In genomic region chr13:29956771-29957170, GRCh38 we compare ENCODE assay signal across 21 cellular contexts.
DNase-seq lines count a peak whose midpoint lies in the region; ATAC-seq, FAIRE-seq and TF ChIP-seq lines count a peak whose summit lies in the region.
"Had no signal": no experiment of that assay in that cellular context is flagged by ENCODE, and none has a peak within 500 bp of the region (broad histone marks: within the 10 kb centered on the region; RNA-seq: fewer than 3 reads in every experiment).

No MANE protein-coding gene starts in this region.

- peaks cover 0 to 5% (median 0%) of the 10 kb centered on the region in 11 experiments; a peak in 5 of 22 replicates for H3K9me3 ChIP-seq in BLaER1 treated with 17β-estradiol and CSF1 and Interleukin-3, amounts not matched to agents 10 nM and 100 nM (replicated peaks in 1 of 11)
- no peaks in the 10 kb centered on the region for H3K9me3 ChIP-seq in CD4-positive, CD25-positive, alpha-beta regulatory T cell (ENCODE audit: control insufficient read depth in 2 of 2, low read length in 2 of 2)
- no peaks in the 10 kb centered on the region for H3K9me3 ChIP-seq in uterus
- H3K9me3 ChIP-seq: heart right ventricle, Peyer's patch, prostate gland, tibial nerve had no signal

- no peak overlapping the region for H3K4me3 ChIP-seq in BLaER1 treated with 17β-estradiol and CSF1 and Interleukin-3, amounts not matched to agents 10 nM and 100 nM
- H3K4me3 ChIP-seq in CD4-positive, CD25-positive, alpha-beta regulatory T cell (ENCODE audit: low read depth, low read length), result no peak overlapping the region
- H3K4me3 ChIP-seq in uterus, result no peak overlapping the region
- H3K4me3 ChIP-seq: heart right ventricle, Peyer's patch, prostate gland had no signal

- no peak for FAIRE-seq in RCC 7860 (lab: Jason Lieb, UNC)
- FAIRE-seq: GM18507, islet of Langerhans had no signal

- no peak for TF ChIP-seq CTCF in brain (conservative IDR thresholded peaks at IDR 0.05)
- no peak for TF ChIP-seq CTCF in uterus (IDR thresholded peaks at IDR 0.05)
- no peak for TF ChIP-seq CTCF in omental fat pad (IDR thresholded peaks at IDR 0.05)

- H3K9me3 Mint-ChIP-seq in CD4-positive, CD25-positive, alpha-beta regulatory T cell, result no peaks in the 10 kb centered on the region
- H3K9me3 Mint-ChIP-seq in brain, result peaks cover 0 to 7% (median 0%) of the 10 kb centered on the region in 5 experiments
- H3K9me3 Mint-ChIP-seq: natural killer cell treated with Interleukin-12 subunit alpha and Interleukin-12 subunit beta and Interleukin-15 and Interleukin-18, amount 100 ng/mL, for 72 hours; T-cell had no signal

- no peak for TF ChIP-seq POLR2A in uterus (IDR thresholded peaks at IDR 0.05)

- no peaks in the 10 kb centered on the region for H3K36me3 Mint-ChIP-seq in CD4-positive, CD25-positive, alpha-beta regulatory T cell
- H3K36me3 Mint-ChIP-seq in brain, result no peaks in the 10 kb centered on the region
- H3K36me3 Mint-ChIP-seq: natural killer cell treated with Interleukin-12 subunit alpha and Interleukin-12 subunit beta and Interleukin-15 and Interleukin-18, amount 100 ng/mL, for 72 hours; T-cell had no signal

- ATAC-seq in CD4-positive, CD25-positive, alpha-beta regulatory T cell (ENCODE audit: low read depth in 2 of 2), result no peak
- no peak for ATAC-seq in omental fat pad (ENCODE audit: low FRiP score)
- ATAC-seq: activated CD4-positive, CD25-positive, alpha-beta regulatory T cell treated with anti-CD3 and anti-CD28 coated beads, Interleukin-2, amount 50 U/mL, for 24 hours; heart right ventricle; natural killer cell treated with Interleukin-12 subunit alpha and Interleukin-12 subunit beta and Interleukin-15 and Interleukin-18, amount 100 ng/mL, for 72 hours; T-cell had no signal

- no peaks in the 10 kb centered on the region for H4K20me1 ChIP-seq in BLaER1 treated with 17β-estradiol and CSF1 and Interleukin-3, amounts not matched to agents 10 nM and 100 nM

- H3K36me3 ChIP-seq in BLaER1 treated with 17β-estradiol and CSF1 and Interleukin-3, amounts not matched to agents 10 nM and 100 nM, result no peaks in the 10 kb centered on the region
- no peaks in the 10 kb centered on the region for H3K36me3 ChIP-seq in CD4-positive, CD25-positive, alpha-beta regulatory T cell (ENCODE audit: control insufficient read depth, insufficient read depth, low read length)
- no peaks in the 10 kb centered on the region for H3K36me3 ChIP-seq in uterus
- H3K36me3 ChIP-seq: heart right ventricle, Peyer's patch, prostate gland, tibial nerve had no signal

- H3K27me3 ChIP-seq in BLaER1 treated with 17β-estradiol and CSF1 and Interleukin-3, amounts not matched to agents 10 nM and 100 nM, result no peaks in the 10 kb centered on the region
- H3K27me3 ChIP-seq in CD4-positive, CD25-positive, alpha-beta regulatory T cell (ENCODE audit: control insufficient read depth, insufficient read depth, low read length), result no peaks in the 10 kb centered on the region
- no peaks in the 10 kb centered on the region for H3K27me3 ChIP-seq in uterus
- H3K27me3 ChIP-seq: Peyer's patch, tibial nerve had no signal

- peak overlapping the region in 2 of 3 donors; percentile 37 to 38 for H3K27ac Mint-ChIP-seq in CD4-positive, CD25-positive, alpha-beta regulatory T cell
- H3K27ac Mint-ChIP-seq in brain, result peak overlapping the region in 3 of 5 experiments; percentile 17 to 68 (median 43)
- H3K27ac Mint-ChIP-seq: B cell; natural killer cell treated with Interleukin-12 subunit alpha and Interleukin-12 subunit beta and Interleukin-15 and Interleukin-18, amount 100 ng/mL, for 72 hours had no signal

- peak overlapping the region in 2 of 11 experiments; percentile 23 to 29; a peak in 1 of 22 replicates for H3K27ac ChIP-seq in BLaER1 treated with 17β-estradiol and CSF1 and Interleukin-3, amounts not matched to agents 10 nM and 100 nM
- no peak overlapping the region for H3K27ac ChIP-seq in CD4-positive, CD25-positive, alpha-beta regulatory T cell (ENCODE audit: insufficient read depth, low read length, poor library complexity, severe bottlenecking)
- peak overlapping the region in 1 of 2 donors; percentile 13 for H3K27ac ChIP-seq in uterus
- H3K27ac ChIP-seq: heart right ventricle, HL-60, Peyer's patch, prostate gland had no signal

- H3K4me1 ChIP-seq in BLaER1 treated with 17β-estradiol and CSF1 and Interleukin-3, amounts not matched to agents 10 nM and 100 nM, result peaks cover 27 to 61% (median 53%) of the 10 kb centered on the region in 10 experiments
- peaks cover 43% of the 10 kb centered on the region for H3K4me1 ChIP-seq in CD4-positive, CD25-positive, alpha-beta regulatory T cell (ENCODE audit: control insufficient read depth, insufficient read depth, low read length, poor library complexity, severe bottlenecking)
- H3K4me1 ChIP-seq in uterus, result no peaks in the 10 kb centered on the region
- H3K4me1 ChIP-seq: Peyer's patch, prostate gland had no signal

- intact Hi-C loops in uterus (cut with DNase I; ENCODE audit: low total_unique reads), result no loop called here

- H3K4me2 ChIP-seq in BLaER1 treated with 17β-estradiol and CSF1 and Interleukin-3, amounts not matched to agents 10 nM and 100 nM, result peak overlapping the region; percentile 6 to 68 (median 55); a peak in 21 of 22 replicates

- peaks cover 25 to 82% (median 52%) of the 10 kb centered on the region in 4 donors for H3K4me1 Mint-ChIP-seq in CD4-positive, CD25-positive, alpha-beta regulatory T cell
- H3K4me1 Mint-ChIP-seq in brain, result peaks cover 46% of the 10 kb centered on the region

- peak overlapping the region in 1 of 4 donors; percentile 42 for H3K4me3 Mint-ChIP-seq in CD4-positive, CD25-positive, alpha-beta regulatory T cell
- peak overlapping the region in 2 of 5 experiments; percentile 19 to 31 for H3K4me3 Mint-ChIP-seq in brain
- H3K4me3 Mint-ChIP-seq: B cell; natural killer cell treated with Interleukin-12 subunit alpha and Interleukin-12 subunit beta and Interleukin-15 and Interleukin-18, amount 100 ng/mL, for 72 hours; T-cell had no signal

- H3K27me3 Mint-ChIP-seq in CD4-positive, CD25-positive, alpha-beta regulatory T cell, result no peaks in the 10 kb centered on the region
- peaks cover 3% of the 10 kb centered on the region for H3K27me3 Mint-ChIP-seq in brain
- H3K27me3 Mint-ChIP-seq: T-cell had no signal

- H3K9ac ChIP-seq in BLaER1 treated with 17β-estradiol and CSF1 and Interleukin-3, amounts not matched to agents 10 nM and 100 nM, result no peak overlapping the region

- DNase-seq in CD4-positive, CD25-positive, alpha-beta regulatory T cell, result no peak
- DNase-seq in NCI-H2171 (lab: John Stamatoyannopoulos, UW) (peak; percentile 50), RCC 7860 (ENCODE audit: low spot score) (no peak), uterus (no peak), omental fat pad (ENCODE audit: low spot score) (no peak)
- DNase-seq: activated gamma-delta T cell treated with Interleukin-2 at 50 U/mL for 16 hours, heart right ventricle, NCI-H1105 treated with DMSO at 0.1 percent for 48 hours, NCI-H510A treated with DMSO at 0.1 percent for 48 hours, Peyer's patch, T-cell had no signal
